In genomic region chr5:171388816-171389168, GRCh38 we compare ENCODE assay signal across 8 cellular contexts. TPM values are rescaled to one million over a fixed set of nuclear protein-coding genes. Genes with fewer than 3 reads are reported as not detected.
DNase-seq lines count a peak whose midpoint lies in the region; ATAC-seq and TF ChIP-seq lines count a peak whose summit lies in the region.

No MANE protein-coding gene starts in this region.

- DNase-seq in HFF-Myc (ENCODE audit: extremely low read depth, low read depth) (no peak), activated B cell treated with CpG ODN at 0.5 μM for 24 hours (no peak), glomerular visceral epithelial cell (ENCODE audit: extremely low spot score) (no peak)
- peak; percentile 53 to 58 for DNase-seq in stimulated activated CD4-positive, alpha-beta T cell treated with anti-CD3 and anti-CD28 coated beads, Interleukin-2, amount 100 ng/mL, for 24 hours

- intact Hi-C loops in activated B cell treated with CpG ODN at 0.5 μM for 24 hours (cut with micrococcal nuclease): loop anchor here (2.0 to 10.0 kb wide), 7 partner anchors 34 to 1054 kb away; partner anchors contain the start of genes FBXW11, STK10 and UBTD2

- TF ChIP-seq CTCF in HFF-Myc (IDR thresholded peaks at IDR 0.05; ENCODE audit: low read depth, low read length, missing control alignments) (no peak), activated B cell treated with CpG ODN at 0.5 μM for 24 hours (IDR thresholded peaks at IDR 0.05) (no peak), gastroesophageal sphincter (IDR thresholded peaks at IDR 0.05) (no peak)

- ATAC-seq in activated B cell treated with CpG ODN at 0.5 μM for 24 hours (ENCODE audit: low read depth) (no peak), gastroesophageal sphincter (no peak), GM21390 (IDR thresholded peaks at IDR 0.05; ENCODE audit: unreplicated experiment) (no peak), HG02938 (IDR thresholded peaks at IDR 0.05; ENCODE audit: unreplicated experiment) (no peak), GM21825 (IDR thresholded peaks at IDR 0.05; ENCODE audit: unreplicated experiment) (no peak)

- peaks cover 0 to 28% of the 10 kb centered on the region in 2 donors for H3K36me3 ChIP-seq in gastroesophageal sphincter

- POLR2A ChIA-PET in activated B cell treated with CpG ODN at 0.5 μM for 24 hours (lab: Charles Lee): interaction anchor here (0.6 to 2.2 kb wide), 12 partner anchors 8 to 1383 kb away, joined by 3 to 7 read pairs (median 3); partner anchors contain the start of genes DUSP1 and FBXW11

- peaks cover 59% of the 10 kb centered on the region for H3K4me1 Mint-ChIP-seq in activated B cell treated with CpG ODN at 0.5 μM for 24 hours

- H3K4me3 Mint-ChIP-seq in activated B cell treated with CpG ODN at 0.5 μM for 24 hours: peak overlapping the region; percentile 99

- peak overlapping the region in 3 of 4 donors; percentile 89 to 95 (median 93) for H3K27ac ChIP-seq in gastroesophageal sphincter

- no peaks in the 10 kb centered on the region for H3K9me3 ChIP-seq in gastroesophageal sphincter

- H3K4me3 ChIP-seq in HFF-Myc (replicated peaks; ENCODE audit: low read depth, low read length) (peak overlapping the region; percentile 98), gastroesophageal sphincter (peak overlapping the region; percentile 94 to 98)

- no peaks in the 10 kb centered on the region for H3K9me3 Mint-ChIP-seq in activated B cell treated with CpG ODN at 0.5 μM for 24 hours

- peaks cover 0 to 53% (median 0%) of the 10 kb centered on the region in 3 donors for H3K4me1 ChIP-seq in gastroesophageal sphincter

- H3K36me3 Mint-ChIP-seq in activated B cell treated with CpG ODN at 0.5 μM for 24 hours (ENCODE audit: low read depth): peaks cover 63% of the 10 kb centered on the region

- peak overlapping the region; percentile 98 for H3K27ac Mint-ChIP-seq in activated B cell treated with CpG ODN at 0.5 μM for 24 hours

- CTCF ChIA-PET in activated B cell treated with CpG ODN at 0.5 μM for 24 hours (lab: Charles Lee): no interaction called here

- H3K27me3 ChIP-seq in gastroesophageal sphincter: no peaks in the 10 kb centered on the region

- H3K27me3 Mint-ChIP-seq in activated B cell treated with CpG ODN at 0.5 μM for 24 hours: no peaks in the 10 kb centered on the region

- WGBS in gastroesophageal sphincter (ENCODE audit: low coverage in 1 of 2), 2 donors: 4 to 10% methylated on average over 12 to 14 of the region's 14 CpGs

- TF ChIP-seq POLR2A in gastroesophageal sphincter (IDR thresholded peaks at IDR 0.05): no peak

- TF ChIP-seq EP300 in gastroesophageal sphincter (IDR thresholded peaks at IDR 0.05): no peak

RNA-seq across cellular contexts. Expression of gene NPM1, which starts 1.1 kb away (rescaled TPM):
- 1,505 and 1,563 TPM in 2 replicates for total RNA-seq in activated B cell treated with CpG ODN at 0.5 μM for 24 hours
- total RNA-seq in gastroesophageal sphincter: 100 to 1,000 TPM; 532 to 835 (median 744) TPM

RNA-seq across cellular contexts. Expression of gene FGF18, which starts 30.7 kb away (rescaled TPM):
- total RNA-seq in activated B cell treated with CpG ODN at 0.5 μM for 24 hours (0.15 TPM in 1 of 2 replicates, not detected in the other), gastroesophageal sphincter (1 to 10 TPM in 2 of 4 donors, not detected in 2; 1.8 to 2.1 TPM)

Comparison
In these comparisons a context has a peak if more than half of its experiments do, and no peak if none do; other contexts are left out.
1. DNase-seq: peak in stimulated activated CD4-positive, alpha-beta T cell treated with anti-CD3 and anti-CD28 coated beads, Interleukin-2, amount 100 ng/mL, for 24 hours (2 of 2); none in HFF-Myc (single experiment), activated B cell treated with CpG ODN at 0.5 μM for 24 hours (single experiment) and glomerular visceral epithelial cell (single experiment).